ENCODE assay signal across 9 cellular contexts in genomic region chr9:20980713-20981481, GRCh38. TPM values are rescaled to one million over a fixed set of nuclear protein-coding genes. Genes with fewer than 3 reads are reported as not detected.
DNase-seq lines count a peak whose midpoint lies in the region; ATAC-seq and TF ChIP-seq lines count a peak whose summit lies in the region.
"Had no signal": no experiment of that assay in that cellular context is flagged by ENCODE, and none has a peak within 500 bp of the region (broad histone marks: within the 10 kb centered on the region; RNA-seq: fewer than 3 reads in every experiment).

No MANE protein-coding gene starts in this region.

- peaks cover 8% of the 10 kb centered on the region for H3K4me1 Mint-ChIP-seq in neural progenitor cell
- peaks cover 7% of the 10 kb centered on the region for H3K4me1 Mint-ChIP-seq in activated naive CD8-positive, alpha-beta T cell treated with anti-CD3 and anti-CD28 coated beads, Interleukin-2, amount 50 U/mL, for 24 hours

- peak; percentile 72 for DNase-seq in SKM-1 treated with dmso at 0.1 percent for 144 hours (lab: John Stamatoyannopoulos, UW; ENCODE audit: unreplicated experiment)
- DNase-seq in medulla oblongata (ENCODE audit: extremely low spot score), result peak; percentile 49
- no peak for DNase-seq in NCI-H524 treated with DMSO at 0.1 percent for 48 hours (lab: John Stamatoyannopoulos, UW)
- DNase-seq in neural progenitor cell (ENCODE audit: low spot score), result no peak
- no peak for DNase-seq in activated naive CD8-positive, alpha-beta T cell treated with anti-CD3 and anti-CD28 coated beads, Interleukin-2, amount 50 U/mL, for 24 hours
- no peak for DNase-seq in NCI-H146 treated with DMSO at 0.1 percent for 48 hours (lab: John Stamatoyannopoulos, UW; ENCODE audit: unreplicated experiment)

- no peak for TF ChIP-seq POLR2A in GM18505 (IDR thresholded peaks at IDR 0.05; ENCODE audit: borderline replicate concordance, extremely low read depth, insufficient read depth, insufficient read length)

- TF ChIP-seq CTCF in neural progenitor cell (IDR thresholded peaks at IDR 0.05), result no peak

- H3K9me3 Mint-ChIP-seq in neural progenitor cell, result no peaks in the 10 kb centered on the region
- H3K9me3 Mint-ChIP-seq in activated naive CD8-positive, alpha-beta T cell treated with anti-CD3 and anti-CD28 coated beads, Interleukin-2, amount 50 U/mL, for 24 hours, result no peaks in the 10 kb centered on the region

- no peaks in the 10 kb centered on the region for H3K4me1 ChIP-seq in neural progenitor cell

- no peaks in the 10 kb centered on the region for H3K27me3 ChIP-seq in neural progenitor cell

- no peak overlapping the region for H3K4me2 ChIP-seq in neural progenitor cell

- no peaks in the 10 kb centered on the region for H3F3A ChIP-seq in neural progenitor cell (ENCODE audit: low read depth)

- no peaks in the 10 kb centered on the region for H3K9me3 ChIP-seq in neural progenitor cell (ENCODE audit: low read depth)

- no peak overlapping the region for H3K27ac ChIP-seq in neural progenitor cell

- peaks cover 22% of the 10 kb centered on the region for H3K36me3 Mint-ChIP-seq in neural progenitor cell
- peaks cover 24% of the 10 kb centered on the region for H3K36me3 Mint-ChIP-seq in activated naive CD8-positive, alpha-beta T cell treated with anti-CD3 and anti-CD28 coated beads, Interleukin-2, amount 50 U/mL, for 24 hours (ENCODE audit: low read depth)

- H2AFZ ChIP-seq in neural progenitor cell (replicated peaks), result no peak overlapping the region

- ATAC-seq in GM18505 (IDR thresholded peaks at IDR 0.05; ENCODE audit: unreplicated experiment), result peak; percentile 80
- ATAC-seq in HG02973 (IDR thresholded peaks at IDR 0.05; ENCODE audit: unreplicated experiment), result peak; percentile 88
- ATAC-seq in activated naive CD8-positive, alpha-beta T cell treated with anti-CD3 and anti-CD28 coated beads, Interleukin-2, amount 50 U/mL, for 24 hours, result no peak

- no peaks in the 10 kb centered on the region for H3K27me3 Mint-ChIP-seq in neural progenitor cell (ENCODE audit: insufficient read depth, low read depth)
- H3K27me3 Mint-ChIP-seq in activated naive CD8-positive, alpha-beta T cell treated with anti-CD3 and anti-CD28 coated beads, Interleukin-2, amount 50 U/mL, for 24 hours, result no peaks in the 10 kb centered on the region

- H3K4me3 Mint-ChIP-seq in neural progenitor cell, result no peak overlapping the region
- no peak overlapping the region for H3K4me3 Mint-ChIP-seq in activated naive CD8-positive, alpha-beta T cell treated with anti-CD3 and anti-CD28 coated beads, Interleukin-2, amount 50 U/mL, for 24 hours

- H3K36me3 ChIP-seq in neural progenitor cell, result no peaks in the 10 kb centered on the region

- H3K9ac ChIP-seq in neural progenitor cell, result no peak overlapping the region

- no peak overlapping the region for H3K4me3 ChIP-seq in neural progenitor cell

- H4K20me1 ChIP-seq in neural progenitor cell (ENCODE audit: low read depth), result no peaks in the 10 kb centered on the region

- H3K79me2 ChIP-seq in neural progenitor cell (ENCODE audit: low read depth), result no peaks in the 10 kb centered on the region

- no peak overlapping the region for H3K27ac Mint-ChIP-seq in neural progenitor cell
- H3K27ac Mint-ChIP-seq in activated naive CD8-positive, alpha-beta T cell treated with anti-CD3 and anti-CD28 coated beads, Interleukin-2, amount 50 U/mL, for 24 hours, result no peak overlapping the region

RNA-seq across cellular contexts. Expression of gene HACD4, which starts 50.5 kb away (rescaled TPM):
- total RNA-seq in neural progenitor cell (ENCODE audit: low replicate concordance), result 1.1 and 1.2 TPM in 2 replicates
- total RNA-seq: NCI-H460 had no signal

Comparison
In these comparisons a context has a peak if more than half of its experiments do, and no peak if none do; other contexts are left out.
1. DNase-seq: peak in SKM-1 treated with dmso at 0.1 percent for 144 hours (single experiment) and medulla oblongata (single experiment); none in NCI-H524 treated with DMSO at 0.1 percent for 48 hours (single experiment), neural progenitor cell (single experiment), activated naive CD8-positive, alpha-beta T cell treated with anti-CD3 and anti-CD28 coated beads, Interleukin-2, amount 50 U/mL, for 24 hours (single experiment) and NCI-H146 treated with DMSO at 0.1 percent for 48 hours (single experiment).